ENCODE assay signal across 10 cellular contexts in the genomic region with DNA sequence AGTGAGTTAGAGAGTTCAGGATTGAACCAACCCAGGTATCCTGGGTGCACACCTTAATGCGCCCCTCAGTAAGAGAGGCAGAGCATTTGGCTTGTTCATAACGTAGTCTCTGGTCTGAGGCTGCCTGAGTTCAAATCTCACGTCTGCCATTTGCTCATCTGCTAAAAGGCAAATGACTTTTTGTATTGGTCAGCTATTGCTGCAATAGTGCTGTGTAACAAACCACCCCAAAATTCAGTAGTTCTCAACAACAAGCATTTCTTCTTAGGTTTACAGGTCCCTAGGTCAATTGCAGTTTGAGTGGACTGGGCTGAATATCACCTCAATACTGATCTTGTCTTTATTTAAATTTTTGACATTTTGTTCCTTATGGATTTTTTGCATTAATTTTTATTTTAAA. TPM values are rescaled to one million over a fixed set of nuclear protein-coding genes. Genes with fewer than 3 reads are reported as not detected.
"Had no signal": no experiment of that assay in that cellular context is flagged by ENCODE, and none has a peak within 500 bp of the region (broad histone marks: within the 10 kb centered on the region; RNA-seq: fewer than 3 reads in every experiment).

No MANE protein-coding gene starts in this region.

- H3K4me3 ChIP-seq: GM23248 had no signal

- H3K27ac ChIP-seq: GM23248 had no signal

- H2AFZ ChIP-seq: GM23248 had no signal

- H3K9me3 Mint-ChIP-seq: H9, HFFc6 had no signal

- H3K9ac ChIP-seq: GM23248 had no signal

- H3K4me3 Mint-ChIP-seq: H9, HFFc6, IgD-negative memory B cell had no signal

- DNase-seq: GM23248, GOT3, H9, HCEC 1CT, HFFc6, KG1 had no signal

- FAIRE-seq: H54, HTR-8/SVneo had no signal

- H3K27ac Mint-ChIP-seq: H9, HFFc6 had no signal

RNA-seq across cellular contexts. Expression of gene RASD2, which starts 18.1 kb away (rescaled TPM):
- total RNA-seq: HFFc6, HT-29 had no signal
- polyA plus RNA-seq: IgD-negative memory B cell had no signal

RNA-seq across cellular contexts. Expression of gene MB, which starts 58.4 kb away (rescaled TPM):
- total RNA-seq: GM23248, HFFc6 had no signal
- polyA plus RNA-seq: GM23248, IgD-negative memory B cell had no signal
